In genomic region chr2:159438720-159439353, GRCh38 we compare ENCODE assay signal across 15 cellular contexts.
DNase-seq lines count a peak whose midpoint lies in the region; ATAC-seq, FAIRE-seq and TF ChIP-seq lines count a peak whose summit lies in the region.
"Had no signal": no experiment of that assay in that cellular context is flagged by ENCODE, and none has a peak within 500 bp of the region (broad histone marks: within the 10 kb centered on the region; RNA-seq: fewer than 3 reads in every experiment).

No MANE protein-coding gene starts in this region.

- H3K27ac Mint-ChIP-seq in activated CD4-positive, alpha-beta T cell treated with anti-CD3 and anti-CD28 coated beads, Interleukin-2, amount 10 ng/mL, durations not matched to agents 24 days and 14 days = no peak overlapping the region
- H3K27ac Mint-ChIP-seq: CD8-positive, alpha-beta memory T cell; H9 had no signal

- no peaks in the 10 kb centered on the region for H3K9me3 Mint-ChIP-seq in activated CD4-positive, alpha-beta T cell treated with anti-CD3 and anti-CD28 coated beads, Interleukin-2, amount 10 ng/mL, durations not matched to agents 24 days and 14 days
- H3K9me3 Mint-ChIP-seq: CD8-positive, alpha-beta memory T cell; H9 had no signal

- peaks cover 31% of the 10 kb centered on the region for H3K4me1 ChIP-seq in body of pancreas

- no peaks in the 10 kb centered on the region for H3K27me3 ChIP-seq in body of pancreas
- H3K27me3 ChIP-seq: BLaER1 had no signal

- DNase-seq in GM12892 (ENCODE audit: insufficient read length) = no peak
- DNase-seq in body of pancreas = no peak
- no peak for DNase-seq in SHP77 treated with DMSO at 0.1 percent for 48 hours (lab: John Stamatoyannopoulos, UW)
- no peak for DNase-seq in activated CD4-positive, alpha-beta T cell treated with anti-CD3 and anti-CD28 coated beads for 4 hours
- no peak for DNase-seq in activated CD4-positive, alpha-beta T cell treated with anti-CD3 and anti-CD28 coated beads, Interleukin-2, amount 10 ng/mL, durations not matched to agents 24 days and 14 days
- DNase-seq: AML-193; Caco-2; CD8-positive, alpha-beta memory T cell; DMS53; GM23248; H9 had no signal

- no peaks in the 10 kb centered on the region for H3K27me3 Mint-ChIP-seq in activated CD4-positive, alpha-beta T cell treated with anti-CD3 and anti-CD28 coated beads, Interleukin-2, amount 10 ng/mL, durations not matched to agents 24 days and 14 days
- H3K27me3 Mint-ChIP-seq: CD8-positive, alpha-beta memory T cell had no signal

- H3K36me3 Mint-ChIP-seq in activated CD4-positive, alpha-beta T cell treated with anti-CD3 and anti-CD28 coated beads, Interleukin-2, amount 10 ng/mL, durations not matched to agents 24 days and 14 days (ENCODE audit: low read depth) = peaks cover 1% of the 10 kb centered on the region

- no peak overlapping the region for H3K4me3 Mint-ChIP-seq in activated CD4-positive, alpha-beta T cell treated with anti-CD3 and anti-CD28 coated beads, Interleukin-2, amount 10 ng/mL, durations not matched to agents 24 days and 14 days
- H3K4me3 Mint-ChIP-seq: CD8-positive, alpha-beta memory T cell; H9 had no signal

- 19 to 26% methylated on average over 5 of the region's 5 CpGs for WGBS in body of pancreas, 2 donors

- peak overlapping the region; percentile 3 to 65 (median 28) for H3K27ac ChIP-seq in body of pancreas
- H3K27ac ChIP-seq: BLaER1, GM23248 had no signal

- H3K9me3 ChIP-seq in body of pancreas = no peaks in the 10 kb centered on the region
- H3K9me3 ChIP-seq: BLaER1, Caco-2 had no signal

- H3K4me3 ChIP-seq in body of pancreas = no peak overlapping the region
- H3K4me3 ChIP-seq: BLaER1, GM12878, GM23248 had no signal

- FAIRE-seq in GM12892 (lab: Jason Lieb, UNC) (peak; percentile 21), islet of Langerhans (lab: Jason Lieb, UNC) (peak; percentile 90)
- FAIRE-seq: GM12878 had no signal

- TF ChIP-seq CTCF in body of pancreas (IDR thresholded peaks at IDR 0.05) = no peak

- TF ChIP-seq POLR2A in GM12892 (IDR thresholded peaks at IDR 0.05; ENCODE audit: low read depth, low read length) = no peak
- TF ChIP-seq POLR2A in body of pancreas (IDR thresholded peaks at IDR 0.05) = no peak

- ATAC-seq in body of pancreas (peak; percentile 64), HG02798 (IDR thresholded peaks at IDR 0.05; ENCODE audit: poor library complexity, unreplicated experiment) (no peak)
- ATAC-seq: GM12878 had no signal

- no peaks in the 10 kb centered on the region for H3K36me3 ChIP-seq in body of pancreas (replicated peaks in 1 of 2; ENCODE audit: insufficient read depth in 1 of 2, low read depth in 2 of 2)

- no peaks in the 10 kb centered on the region for H3K4me1 Mint-ChIP-seq in activated CD4-positive, alpha-beta T cell treated with anti-CD3 and anti-CD28 coated beads, Interleukin-2, amount 10 ng/mL, durations not matched to agents 24 days and 14 days
- H3K4me1 Mint-ChIP-seq: CD8-positive, alpha-beta memory T cell; H9 had no signal

- intact Hi-C loops in body of pancreas (cut with DNase I) = no loop called here
- intact Hi-C loops in activated CD4-positive, alpha-beta T cell treated with anti-CD3 and anti-CD28 coated beads, Interleukin-2, amount 10 ng/mL, durations not matched to agents 24 days and 14 days (cut with micrococcal nuclease) = no loop called here
